In genomic region chr1:61082336-61083013, GRCh38 we compare ENCODE assay signal across 8 cellular contexts. TPM values are rescaled to one million over a fixed set of nuclear protein-coding genes. Genes with fewer than 3 reads are reported as not detected.
A peak's percentile ranks its signal among the peaks of the same experiment; 100 is the strongest.
DNase-seq lines count a peak whose midpoint lies in the region; ATAC-seq, FAIRE-seq and TF ChIP-seq lines count a peak whose summit lies in the region.

Gene NFIA, plus strand, starts transcription at chr1:61082561.

- intact Hi-C loops in CD8-positive, alpha-beta T cell (cut with DNase I, micrococcal nuclease) = loop anchor here (1.0 to 10.0 kb wide), 3 partner anchors 32 to 1702 kb away; partner anchors contain the start of genes ATG4C (in 1 of the 2) and TM2D1 (in 1 of the 2)

- FAIRE-seq in D721Med (lab: Jason Lieb, UNC) = no peak

- CTCF ChIA-PET in CD8-positive, alpha-beta T cell (lab: Charles Lee) = interaction anchor here (1.9 kb wide), 1 partner anchor 32 kb away, joined by 19 read pairs; no protein-coding TSS in a partner anchor

- H3K4me3 ChIP-seq in CD8-positive, alpha-beta T cell (ENCODE audit: low read depth, low read length) = peak within 1 kb of the TSS; percentile 80
- H3K4me3 ChIP-seq in Karpas-422 (ENCODE audit: low read length) (peak within 1 kb of the TSS; percentile 76), brain microvascular endothelial cell (ENCODE audit: low read depth, low read length) (peak within 1 kb of the TSS; percentile 80), iPS DF 6.9 (ENCODE audit: low read length) (peak within 1 kb of the TSS; percentile 51; the same call in 1 of the 2 replicates), rectal smooth muscle tissue (ENCODE audit: low read length) (peak within 1 kb of the TSS; percentile 96)

- no peaks in the 10 kb centered on the region for H3K9me2 ChIP-seq in Karpas-422 (replicated peaks; ENCODE audit: insufficient read depth, low read length)

- H3K9me3 ChIP-seq in CD8-positive, alpha-beta T cell (ENCODE audit: low read length) = no peaks in the 10 kb centered on the region
- H3K9me3 ChIP-seq in Karpas-422 (ENCODE audit: low read length) = no peaks in the 10 kb centered on the region
- H3K9me3 ChIP-seq in iPS DF 6.9 (ENCODE audit: control insufficient read depth, insufficient read depth, low read length) = no peaks in the 10 kb centered on the region

- no peaks in the 10 kb centered on the region for H3K36me3 ChIP-seq in CD8-positive, alpha-beta T cell (ENCODE audit: insufficient read depth, low read length)
- H3K36me3 ChIP-seq in Karpas-422 (ENCODE audit: insufficient read depth, low read length) (no peaks in the 10 kb centered on the region), brain microvascular endothelial cell (replicated peaks) (no peaks in the 10 kb centered on the region), iPS DF 6.9 (ENCODE audit: control insufficient read depth, insufficient read depth, low read length) (no peaks in the 10 kb centered on the region), rectal smooth muscle tissue (ENCODE audit: control insufficient read depth, insufficient read depth, low read length) (no peaks in the 10 kb centered on the region)

- peak in 3 of 7 experiments; percentile 25 to 56 (median 33) for DNase-seq in CD8-positive, alpha-beta T cell
- DNase-seq in Karpas-422 (peak; percentile 69), SW480 (ENCODE audit: low spot score) (peak; percentile 79), brain microvascular endothelial cell (peak; percentile 68), iPS DF 6.9 (ENCODE audit: low read depth, low spot score) (no peak), D721Med (ENCODE audit: insufficient read length, low spot score) (no peak)

- no peaks in the 10 kb centered on the region for H3K9me3 Mint-ChIP-seq in CD8-positive, alpha-beta T cell

- peaks cover 3% of the 10 kb centered on the region for H3K27me3 Mint-ChIP-seq in CD8-positive, alpha-beta T cell (ENCODE audit: low read depth)

- H2AFZ ChIP-seq in Karpas-422 (ENCODE audit: low read length) = peak within 1 kb of the TSS; percentile 82

- H3K4me2 ChIP-seq in Karpas-422 (ENCODE audit: low read depth, low read length, poor library complexity, severe bottlenecking) = peak within 1 kb of the TSS; percentile 95

- H3K4me1 Mint-ChIP-seq in CD8-positive, alpha-beta T cell (ENCODE audit: low read depth) = peaks cover 49% of the 10 kb centered on the region

- no peak within 1 kb of the TSS for H3K27ac ChIP-seq in CD8-positive, alpha-beta T cell (ENCODE audit: low read depth, low read length)
- H3K27ac ChIP-seq in Karpas-422 (ENCODE audit: low read length) = peak within 1 kb of the TSS; percentile 95
- H3K27ac ChIP-seq in brain microvascular endothelial cell = peak within 1 kb of the TSS; percentile 76
- H3K27ac ChIP-seq in iPS DF 6.9 (ENCODE audit: low read length) = no peak within 1 kb of the TSS
- peak within 1 kb of the TSS; percentile 92 for H3K27ac ChIP-seq in rectal smooth muscle tissue (ENCODE audit: low read depth, low read length)

- in situ Hi-C loops in brain microvascular endothelial cell (cut with HindIII; ENCODE audit: low pct_ligation_motif_present, low sequenced_read_pairs) = no loop called here

- peaks cover 45% of the 10 kb centered on the region for H3K4me1 ChIP-seq in CD8-positive, alpha-beta T cell (ENCODE audit: insufficient read depth, low read length)
- H3K4me1 ChIP-seq in Karpas-422 (ENCODE audit: low read length) (peaks cover 66% of the 10 kb centered on the region), iPS DF 6.9 (ENCODE audit: control insufficient read depth, insufficient read depth, low read length) (peaks cover 3% of the 10 kb centered on the region; the same call in 1 of the 2 replicates), rectal smooth muscle tissue (ENCODE audit: control insufficient read depth, insufficient read depth, low read length) (peaks cover 33% of the 10 kb centered on the region)

- TF ChIP-seq CTCF in CD8-positive, alpha-beta T cell (IDR thresholded peaks at IDR 0.05) = no peak
- TF ChIP-seq CTCF in brain microvascular endothelial cell (IDR thresholded peaks at IDR 0.05; ENCODE audit: low read depth, low read length, missing control alignments) = no peak
- no peak for TF ChIP-seq CTCF in D721Med (IDR thresholded peaks at IDR 0.05; ENCODE audit: insufficient read depth, missing control alignments)

- peak within 1 kb of the TSS; percentile 85 for H3K27ac Mint-ChIP-seq in CD8-positive, alpha-beta T cell

- H3K4me3 Mint-ChIP-seq in CD8-positive, alpha-beta T cell = peak within 1 kb of the TSS; percentile 94

- no peaks in the 10 kb centered on the region for H3K27me3 ChIP-seq in CD8-positive, alpha-beta T cell (ENCODE audit: insufficient read depth, low read length)
- H3K27me3 ChIP-seq in Karpas-422 (ENCODE audit: low read length) (no peaks in the 10 kb centered on the region), brain microvascular endothelial cell (replicated peaks) (no peaks in the 10 kb centered on the region), iPS DF 6.9 (ENCODE audit: control insufficient read depth, insufficient read depth, low read length) (peaks cover 33% of the 10 kb centered on the region), rectal smooth muscle tissue (ENCODE audit: control insufficient read depth, insufficient read depth, low read length) (no peaks in the 10 kb centered on the region)

- H3K79me2 ChIP-seq in Karpas-422 (ENCODE audit: low read length) = peaks cover 46% of the 10 kb centered on the region

- H3K9ac ChIP-seq in Karpas-422 (ENCODE audit: low read length) (peak within 1 kb of the TSS; percentile 72), rectal smooth muscle tissue (ENCODE audit: low read length) (peak within 1 kb of the TSS; percentile 51)

- POLR2A ChIA-PET in CD8-positive, alpha-beta T cell (lab: Charles Lee) = interaction anchor here (1.0 to 1.9 kb wide), 2 partner anchors 10 to 33 kb away, joined by 4 to 5 read pairs; no protein-coding TSS in a partner anchor

- peak; percentile 16 for ATAC-seq in CD8-positive, alpha-beta T cell
- ATAC-seq in HG03175 (IDR thresholded peaks at IDR 0.05; ENCODE audit: unreplicated experiment) = no peak

- WGBS in iPS DF 6.9 (ENCODE audit: insufficient coverage, insufficient read length) = 60% methylated on average over 1 of the region's 69 CpGs

- H3K36me3 Mint-ChIP-seq in CD8-positive, alpha-beta T cell = peaks cover 12% of the 10 kb centered on the region

- H4K20me1 ChIP-seq in Karpas-422 (ENCODE audit: insufficient read depth, low read depth, low read length) = no peaks in the 10 kb centered on the region

RNA-seq across cellular contexts. Expression of gene NFIA, which starts in this region (rescaled TPM):
- 1 to 10 TPM; 5.3 to 6.7 TPM for total RNA-seq in CD8-positive, alpha-beta T cell
- 15.8 and 38.3 TPM in 2 replicates for total RNA-seq in Karpas-422 (2014; rRNA removed; shearing (Covaris generic); ENCODE audit: low replicate concordance)

Comparison
In these comparisons a context has a peak if more than half of its experiments do, and no peak if none do; other contexts are left out.
1. DNase-seq: peak in Karpas-422 (single experiment), SW480 (single experiment) and brain microvascular endothelial cell (single experiment); none in iPS DF 6.9 (single experiment) and D721Med (single experiment).
2. H3K27ac ChIP-seq: peak in Karpas-422 (single experiment), brain microvascular endothelial cell (single experiment) and rectal smooth muscle tissue (single experiment); none in CD8-positive, alpha-beta T cell (single experiment) and iPS DF 6.9 (single experiment).
3. Peak in every context shown above with its lines, with median percentiles within 50 percentile points of each other: H3K4me3 ChIP-seq.